8 cellular contexts compared by ENCODE assay signal in the genomic region with DNA sequence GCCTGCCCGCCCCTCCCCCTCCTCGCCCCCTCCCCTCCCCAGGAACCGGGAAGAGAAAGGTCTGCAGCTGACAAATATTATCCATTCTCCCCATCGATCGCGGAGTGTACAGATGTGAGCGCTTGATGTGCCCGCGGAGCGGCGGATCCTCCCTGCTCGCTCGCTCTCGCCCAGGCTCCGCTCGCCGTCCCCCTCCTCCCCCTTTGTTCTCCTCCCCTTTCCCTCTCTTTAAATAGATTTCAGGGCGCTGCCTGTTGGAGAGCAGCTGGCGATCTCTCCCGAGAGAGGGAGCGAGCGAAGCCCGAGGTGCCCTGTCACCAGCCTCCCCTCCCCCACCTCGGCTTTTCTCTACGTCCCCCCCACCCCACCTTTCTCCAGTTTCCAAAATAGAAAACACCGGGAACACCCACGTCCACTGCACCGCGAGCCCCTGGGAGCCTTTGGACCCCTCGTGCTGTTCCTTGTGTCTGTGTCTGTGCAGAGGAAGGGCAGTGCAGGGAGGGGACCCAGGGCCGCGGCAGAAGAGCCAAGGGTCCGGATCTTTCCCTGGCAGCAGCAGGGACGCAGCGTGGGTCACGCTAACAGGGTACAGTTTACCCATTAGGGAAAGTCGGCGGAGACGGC. TPM values are rescaled to one million over a fixed set of nuclear protein-coding genes. Genes with fewer than 3 reads are reported as not detected.
DNase-seq lines count a peak whose midpoint lies in the region; ATAC-seq and TF ChIP-seq lines count a peak whose summit lies in the region.

No MANE protein-coding gene starts in this region.

- H3K27me3 Mint-ChIP-seq in progenitor cell of endocrine pancreas, result peaks cover 25% of the 10 kb centered on the region

- intact Hi-C loops in Right ventricle myocardium inferior (cut with DNase I), result loop anchor here (2.0 to 5.0 kb wide), 4 partner anchors 20 to 417 kb away; no protein-coding TSS in a partner anchor

- no peak for TF ChIP-seq CTCF in WERI-Rb-1 (IDR thresholded peaks at IDR 0.05; ENCODE audit: low read depth, low read length)
- no peak for TF ChIP-seq CTCF in progenitor cell of endocrine pancreas (IDR thresholded peaks at IDR 0.05; ENCODE audit: unreplicated experiment)

- H3K36me3 ChIP-seq in WERI-Rb-1, result no peaks in the 10 kb centered on the region

- peaks cover 6% of the 10 kb centered on the region for H3K4me1 Mint-ChIP-seq in progenitor cell of endocrine pancreas (ENCODE audit: low read depth)

- H3K4me3 Mint-ChIP-seq in progenitor cell of endocrine pancreas (ENCODE audit: low read depth), result peak overlapping the region; percentile 62

- H3K9me3 ChIP-seq in WERI-Rb-1 (ENCODE audit: severe bottlenecking), result peaks cover 7% of the 10 kb centered on the region

- H3K9me3 Mint-ChIP-seq in progenitor cell of endocrine pancreas (ENCODE audit: low read depth), result no peaks in the 10 kb centered on the region

- peak overlapping the region; percentile 73 for H3K27ac Mint-ChIP-seq in progenitor cell of endocrine pancreas

- peak; percentile 59 for DNase-seq in ELR (ENCODE audit: low read depth)
- DNase-seq in MV-4-11 (lab: John Stamatoyannopoulos, UW), result peak; percentile 42
- DNase-seq in WERI-Rb-1, result peak; percentile 76
- DNase-seq in Right ventricle myocardium inferior (ENCODE audit: missing footprints), result no peak
- no peak for DNase-seq in progenitor cell of endocrine pancreas (ENCODE audit: low spot score, unreplicated experiment)
- no peak for DNase-seq in pons (ENCODE audit: low spot score)
- DNase-seq in activated CD4-positive, CD25-positive, alpha-beta regulatory T cell (lab: John Stamatoyannopoulos, UW), result no peak
- DNase-seq in activated naive CD4-positive, alpha-beta T cell (lab: John Stamatoyannopoulos, UW), result no peak

- ATAC-seq in Right ventricle myocardium inferior, result peak; percentile 40

- peaks cover 74% of the 10 kb centered on the region for H3K27me3 ChIP-seq in WERI-Rb-1 (ENCODE audit: insufficient read depth, low read depth, severe bottlenecking)

- peak overlapping the region; percentile 54 for H3K4me3 ChIP-seq in WERI-Rb-1 (ENCODE audit: low read depth, low read length)

- H3K27ac ChIP-seq in WERI-Rb-1, result peak overlapping the region; percentile 98

- H3K36me3 Mint-ChIP-seq in progenitor cell of endocrine pancreas (ENCODE audit: insufficient read depth), result peaks cover 1% of the 10 kb centered on the region

RNA-seq across cellular contexts. Expression of gene BCOR, which starts 56.6 kb away (rescaled TPM):
- total RNA-seq in Right ventricle myocardium inferior (16.9 TPM), progenitor cell of endocrine pancreas (20.5 TPM in 2 replicates)

Comparison
In these comparisons a context has a peak if more than half of its experiments do, and no peak if none do; other contexts are left out.
1. DNase-seq: peak in ELR (single experiment), MV-4-11 (single experiment) and WERI-Rb-1 (single experiment); none in Right ventricle myocardium inferior (single experiment), progenitor cell of endocrine pancreas (single experiment), pons (single experiment), activated CD4-positive, CD25-positive, alpha-beta regulatory T cell (0 of 4) and activated naive CD4-positive, alpha-beta T cell (0 of 4).